Comparison of ENCODE assay signal across 11 cellular contexts in the genomic region with DNA sequence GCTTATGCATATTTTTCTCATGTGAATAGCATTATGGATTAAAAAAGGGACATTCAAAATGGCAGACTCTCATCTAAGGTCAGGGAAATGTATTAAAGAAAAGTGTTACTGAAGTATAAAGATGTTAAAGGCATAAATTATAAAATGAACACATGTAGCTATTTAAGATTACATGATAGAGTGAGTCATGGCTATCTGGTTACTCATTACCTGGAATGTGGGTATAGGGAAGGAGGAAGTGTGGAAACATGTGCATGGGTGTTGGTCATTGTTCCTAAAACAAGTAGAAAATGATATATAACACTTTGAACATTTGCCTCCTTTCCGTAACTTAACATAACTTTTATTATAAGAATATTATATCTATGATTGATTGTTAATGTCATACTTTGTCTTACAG.
A peak's percentile ranks its signal among the peaks of the same experiment; 100 is the strongest.
DNase-seq lines count a peak whose midpoint lies in the region; TF ChIP-seq lines count a peak whose summit lies in the region.
"Had no signal": no experiment of that assay in that cellular context is flagged by ENCODE, and none has a peak within 500 bp of the region (broad histone marks: within the 10 kb centered on the region; RNA-seq: fewer than 3 reads in every experiment).

No MANE protein-coding gene starts in this region.

- H3K27ac ChIP-seq in ACC112 (ENCODE audit: low read depth, low read length) = peak overlapping the region; percentile 54

- TF ChIP-seq CTCF in kidney epithelial cell (IDR thresholded peaks at IDR 0.05; ENCODE audit: insufficient read depth, low read length, poor library complexity, severe bottlenecking) = no peak

- no peaks in the 10 kb centered on the region for H3K27me3 ChIP-seq in ACC112 (ENCODE audit: insufficient read depth, low read length)
- H3K27me3 ChIP-seq in kidney epithelial cell (ENCODE audit: control insufficient read depth, insufficient read depth, low read length) = no peaks in the 10 kb centered on the region

- H3K27ac Mint-ChIP-seq in activated naive CD4-positive, alpha-beta T cell treated with anti-CD3 and anti-CD28 coated beads for 36 hours = no peak overlapping the region
- H3K27ac Mint-ChIP-seq: activated T-helper 17 cell treated with anti-CD3 and anti-CD28 coated beads, Interleukin-2, amount 50 U/mL, for 72 hours had no signal

- H3K79me2 ChIP-seq in ACC112 (ENCODE audit: control insufficient read depth, insufficient read depth, low read length, unreplicated experiment) = peaks cover 52% of the 10 kb centered on the region

- H3K36me3 Mint-ChIP-seq in activated naive CD4-positive, alpha-beta T cell treated with anti-CD3 and anti-CD28 coated beads for 36 hours (ENCODE audit: low read depth) = no peaks in the 10 kb centered on the region

- H3K36me3 ChIP-seq in ACC112 (ENCODE audit: insufficient read depth, low read length) (no peaks in the 10 kb centered on the region), kidney epithelial cell (ENCODE audit: control insufficient read depth, insufficient read depth, low read length) (no peaks in the 10 kb centered on the region)

- no peaks in the 10 kb centered on the region for H3K27me3 Mint-ChIP-seq in activated naive CD4-positive, alpha-beta T cell treated with anti-CD3 and anti-CD28 coated beads for 36 hours (ENCODE audit: low read depth)
- H3K27me3 Mint-ChIP-seq: activated T-helper 17 cell treated with anti-CD3 and anti-CD28 coated beads, Interleukin-2, amount 50 U/mL, for 72 hours had no signal

- peaks cover 25% of the 10 kb centered on the region for H3K4me1 ChIP-seq in ACC112 (ENCODE audit: control insufficient read depth, insufficient read depth, low read length, unreplicated experiment)

- no peaks in the 10 kb centered on the region for H3K9me3 Mint-ChIP-seq in activated naive CD4-positive, alpha-beta T cell treated with anti-CD3 and anti-CD28 coated beads for 36 hours
- H3K9me3 Mint-ChIP-seq: activated T-helper 17 cell treated with anti-CD3 and anti-CD28 coated beads, Interleukin-2, amount 50 U/mL, for 72 hours had no signal

- intact Hi-C loops in activated naive CD4-positive, alpha-beta T cell treated with anti-CD3 and anti-CD28 coated beads for 36 hours (cut with micrococcal nuclease) = no loop called here

- no peak overlapping the region for H3K4me3 Mint-ChIP-seq in activated naive CD4-positive, alpha-beta T cell treated with anti-CD3 and anti-CD28 coated beads for 36 hours
- H3K4me3 Mint-ChIP-seq: activated T-helper 17 cell treated with anti-CD3 and anti-CD28 coated beads, Interleukin-2, amount 50 U/mL, for 72 hours had no signal

- H3K4me3 ChIP-seq in ACC112 (ENCODE audit: low read depth, low read length) (peak overlapping the region; percentile 9; the same call in 1 of the 2 replicates), kidney epithelial cell (ENCODE audit: low read depth, low read length) (no peak overlapping the region)

- CTCF ChIA-PET in activated naive CD4-positive, alpha-beta T cell treated with anti-CD3 and anti-CD28 coated beads for 36 hours (lab: Charles Lee) = interaction anchor here (1.0 kb wide), 1 partner anchor 851 kb away, joined by 3 read pairs; no protein-coding TSS in a partner anchor

- DNase-seq in HT-29 (ENCODE audit: low spot score) (peak; percentile 82), astrocyte of the hippocampus (ENCODE audit: low read depth, low spot score) (peak; percentile 52), kidney epithelial cell (ENCODE audit: low read depth) (peak; percentile 75), NCI-H1694 (lab: John Stamatoyannopoulos, UW) (no peak), retina (no peak)
- no peak for DNase-seq in activated naive CD4-positive, alpha-beta T cell treated with anti-CD3 and anti-CD28 coated beads for 36 hours
- no peak for DNase-seq in effector CD4-positive, alpha-beta T cell
- DNase-seq: NCI-H1105, posterior cingulate gyrus had no signal

- no peaks in the 10 kb centered on the region for H3K4me1 Mint-ChIP-seq in activated naive CD4-positive, alpha-beta T cell treated with anti-CD3 and anti-CD28 coated beads for 36 hours (ENCODE audit: low read depth)
- H3K4me1 Mint-ChIP-seq: activated T-helper 17 cell treated with anti-CD3 and anti-CD28 coated beads, Interleukin-2, amount 50 U/mL, for 72 hours had no signal

- no peak overlapping the region for H2AFZ ChIP-seq in ACC112 (ENCODE audit: low read length, unreplicated experiment)

Comparison
In these comparisons a context has a peak if more than half of its experiments do, and no peak if none do; other contexts are left out.
1. DNase-seq: peak in HT-29 (single experiment), astrocyte of the hippocampus (single experiment) and kidney epithelial cell (single experiment); none in NCI-H1694 (single experiment), activated naive CD4-positive, alpha-beta T cell treated with anti-CD3 and anti-CD28 coated beads for 36 hours (single experiment), retina (single experiment) and effector CD4-positive, alpha-beta T cell (single experiment).